Comparison of ENCODE assay signal across 20 cellular contexts in the genomic region with DNA sequence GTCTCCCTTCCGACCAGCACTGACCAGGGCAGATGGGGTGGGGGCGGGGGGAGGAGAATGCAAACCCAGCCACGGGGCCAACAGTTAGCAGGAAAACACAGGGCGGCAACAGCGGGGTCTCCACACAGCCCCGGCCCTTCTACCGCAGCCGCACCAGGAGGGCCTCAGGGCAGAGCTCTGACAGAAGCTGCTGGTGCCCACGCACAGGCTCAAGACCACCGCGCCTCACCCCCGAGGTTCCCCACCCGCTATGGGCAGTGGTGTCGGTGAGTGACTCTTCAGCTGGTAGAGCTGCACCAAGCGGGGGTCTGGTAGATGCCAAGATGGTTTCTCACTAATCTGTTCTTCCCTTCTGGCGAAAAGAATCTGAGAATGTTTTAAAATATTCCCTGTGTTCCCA. TPM values are rescaled to one million over a fixed set of nuclear protein-coding genes. Genes with fewer than 3 reads are reported as not detected.
DNase-seq lines count a peak whose midpoint lies in the region; ATAC-seq and TF ChIP-seq lines count a peak whose summit lies in the region.
"Had no signal": no experiment of that assay in that cellular context is flagged by ENCODE, and none has a peak within 500 bp of the region (broad histone marks: within the 10 kb centered on the region; RNA-seq: fewer than 3 reads in every experiment).

No MANE protein-coding gene starts in this region.

- H3K27ac ChIP-seq in dorsolateral prefrontal cortex, result peak overlapping the region in 38 of 59 donors; percentile 12 to 80 (median 52)
- H3K27ac ChIP-seq in sigmoid colon, result no peak overlapping the region
- H3K27ac ChIP-seq: BLaER1, GM23248, HL-60 had no signal

- WGBS in sigmoid colon, 2 donors, result 96 to 97% methylated on average over 16 of the region's 16 CpGs

- TF ChIP-seq CTCF in dorsolateral prefrontal cortex (IDR thresholded peaks at IDR 0.05 in 54 of 56, conservative IDR thresholded peaks at IDR 0.05 in 2 of 56; ENCODE audit: low read depth in 1 of 56, partially characterized antibody in 56 of 56) (no peak), sigmoid colon (IDR thresholded peaks at IDR 0.05) (no peak)

- intact Hi-C loops in dorsolateral prefrontal cortex (cut with DNase I), result no loop called here
- intact Hi-C loops in sigmoid colon (cut with DNase I), result no loop called here

- H3K27me3 ChIP-seq in dorsolateral prefrontal cortex (no peaks in the 10 kb centered on the region), sigmoid colon (no peaks in the 10 kb centered on the region)
- H3K27me3 ChIP-seq: BLaER1 had no signal

- H3K9me3 ChIP-seq in T-helper 17 cell (ENCODE audit: control insufficient read depth, low read length, poor library complexity, severe bottlenecking), result no peaks in the 10 kb centered on the region
- H3K9me3 ChIP-seq in sigmoid colon, result no peaks in the 10 kb centered on the region
- H3K9me3 ChIP-seq: BLaER1 had no signal

- peaks cover 12% of the 10 kb centered on the region for H3K4me1 Mint-ChIP-seq in T-helper 17 cell
- H3K4me1 Mint-ChIP-seq: CD14-positive monocyte had no signal

- no peaks in the 10 kb centered on the region for H3K27me3 Mint-ChIP-seq in T-helper 17 cell
- H3K27me3 Mint-ChIP-seq: CD4-positive, alpha-beta memory T cell had no signal

- peaks cover 0 to 6% (median 0%) of the 10 kb centered on the region in 4 donors for H3K4me1 ChIP-seq in sigmoid colon

- no peak for TF ChIP-seq POLR2A in sigmoid colon (IDR thresholded peaks at IDR 0.05)

- H3K4me3 Mint-ChIP-seq in T-helper 17 cell, result no peak overlapping the region
- H3K4me3 Mint-ChIP-seq: CD14-positive monocyte; CD4-positive, alpha-beta memory T cell had no signal

- peak overlapping the region; percentile 3 for H3K27ac Mint-ChIP-seq in T-helper 17 cell
- H3K27ac Mint-ChIP-seq: CD14-positive monocyte; CD4-positive, alpha-beta memory T cell had no signal

- H3K36me3 Mint-ChIP-seq in T-helper 17 cell (ENCODE audit: low read depth), result peaks cover 5% of the 10 kb centered on the region

- DNase-seq in T-helper 17 cell (no peak), dorsolateral prefrontal cortex (no peak), sigmoid colon (peak; percentile 60)
- no peak for DNase-seq in stimulated activated CD4-positive, alpha-beta T cell treated with anti-CD3 and anti-CD28 coated beads, Interleukin-2, amount 100 ng/mL, for 24 hours
- DNase-seq: 8988T; CD4-positive, alpha-beta memory T cell; DMS79 treated with DMSO at 0.1 percent for 48 hours; GF-D8; GM23248; HCEC 1CT; IMR-90 had no signal

- peaks cover 17 to 67% (median 24%) of the 10 kb centered on the region in 4 donors for H3K36me3 ChIP-seq in sigmoid colon

- peak overlapping the region in 1 of 59 donors; percentile 6 for H3K4me3 ChIP-seq in dorsolateral prefrontal cortex
- H3K4me3 ChIP-seq in sigmoid colon, result no peak overlapping the region
- H3K4me3 ChIP-seq: BLaER1, GM12878, GM23248, K562 had no signal

- ATAC-seq in T-helper 17 cell (no peak), GM18498 (IDR thresholded peaks at IDR 0.05; ENCODE audit: unreplicated experiment) (no peak)
- ATAC-seq: GM12878, K562 had no signal

- no peak for TF ChIP-seq EP300 in sigmoid colon (IDR thresholded peaks at IDR 0.05)

RNA-seq across cellular contexts. Expression of a gene that starts 16.1 kb away (rescaled TPM):
- total RNA-seq in T-helper 17 cell (10 to 100 TPM; 35.8 to 37.9 TPM), dorsolateral prefrontal cortex (100 to 1,000 TPM in 118 of 120 experiments, 10 to 100 TPM in 2; 85.9 to 195 (median 142) TPM), sigmoid colon (100 to 1,000 TPM in 3 of 4 donors, 10 to 100 TPM in 1; 73.4 to 163 (median 140) TPM)
- 10 to 100 TPM; 54.1 to 86.9 (median 68.4) TPM for polyA plus RNA-seq in sigmoid colon

RNA-seq across cellular contexts. Expression of a gene that starts 16.5 kb away (rescaled TPM):
- total RNA-seq in T-helper 17 cell (1 to 10 TPM; 6.1 to 7.9 TPM), dorsolateral prefrontal cortex (10 to 100 TPM; 13.0 to 36.9 (median 23.5) TPM), sigmoid colon (10 to 100 TPM; 27.7 to 35.0 (median 29.3) TPM)
- polyA plus RNA-seq in sigmoid colon, result 100 to 1,000 TPM in 1 of 3 donors, 10 to 100 TPM in 2; 58.9 to 137 (median 62.5) TPM

RNA-seq across cellular contexts. Expression of a gene that starts 17.0 kb away (rescaled TPM):
- total RNA-seq in T-helper 17 cell (under 1 TPM; 0.25 to 0.55 TPM), dorsolateral prefrontal cortex (1 to 10 TPM in 79 of 120 experiments, under 1 TPM in 40, not detected in 1; 0.27 to 3.7 (median 1.2) TPM), sigmoid colon (1 to 10 TPM; 1.1 to 2.2 (median 1.5) TPM)
- 1 to 10 TPM in 2 of 3 donors, under 1 TPM in 1; 0.46 to 2.0 (median 1.2) TPM for polyA plus RNA-seq in sigmoid colon
- total RNA-seq: A673, GM23248, HT1080, IMR-90, K562 had no signal
- polyA plus RNA-seq: AG04450; CD14-positive monocyte; CD4-positive, alpha-beta memory T cell; GM23248; IMR-90; K562 had no signal

RNA-seq across cellular contexts. Expression of a gene that starts 27.8 kb away (rescaled TPM):
- total RNA-seq in T-helper 17 cell (10 to 100 TPM; 41.7 to 44.9 TPM), dorsolateral prefrontal cortex (10 to 100 TPM; 29.7 to 55.7 (median 39.2) TPM), sigmoid colon (100 to 1,000 TPM in 2 of 4 donors, 10 to 100 TPM in 2; 77.8 to 170 (median 98.1) TPM)
- polyA plus RNA-seq in sigmoid colon, result 10 to 100 TPM; 53.5 to 69.1 (median 56.6) TPM

RNA-seq across cellular contexts. Expression of a gene that starts 28.2 kb away (rescaled TPM):
- total RNA-seq in T-helper 17 cell (100 to 1,000 TPM in 1 of 2 donors, 10 to 100 TPM in 1; 92.2 to 101 TPM), dorsolateral prefrontal cortex (10 to 100 TPM; 34.3 to 62.3 (median 48.9) TPM), sigmoid colon (10 to 100 TPM; 61.4 to 98.4 (median 78.9) TPM)
- polyA plus RNA-seq in sigmoid colon, result 10 to 100 TPM; 34.4 to 59.5 (median 40.2) TPM

Comparison
In these comparisons a context has a peak if more than half of its experiments do, and no peak if none do; other contexts are left out.
1. H3K27ac ChIP-seq: peak in dorsolateral prefrontal cortex (38 of 59); none in sigmoid colon (0 of 4).